In the genomic region with DNA sequence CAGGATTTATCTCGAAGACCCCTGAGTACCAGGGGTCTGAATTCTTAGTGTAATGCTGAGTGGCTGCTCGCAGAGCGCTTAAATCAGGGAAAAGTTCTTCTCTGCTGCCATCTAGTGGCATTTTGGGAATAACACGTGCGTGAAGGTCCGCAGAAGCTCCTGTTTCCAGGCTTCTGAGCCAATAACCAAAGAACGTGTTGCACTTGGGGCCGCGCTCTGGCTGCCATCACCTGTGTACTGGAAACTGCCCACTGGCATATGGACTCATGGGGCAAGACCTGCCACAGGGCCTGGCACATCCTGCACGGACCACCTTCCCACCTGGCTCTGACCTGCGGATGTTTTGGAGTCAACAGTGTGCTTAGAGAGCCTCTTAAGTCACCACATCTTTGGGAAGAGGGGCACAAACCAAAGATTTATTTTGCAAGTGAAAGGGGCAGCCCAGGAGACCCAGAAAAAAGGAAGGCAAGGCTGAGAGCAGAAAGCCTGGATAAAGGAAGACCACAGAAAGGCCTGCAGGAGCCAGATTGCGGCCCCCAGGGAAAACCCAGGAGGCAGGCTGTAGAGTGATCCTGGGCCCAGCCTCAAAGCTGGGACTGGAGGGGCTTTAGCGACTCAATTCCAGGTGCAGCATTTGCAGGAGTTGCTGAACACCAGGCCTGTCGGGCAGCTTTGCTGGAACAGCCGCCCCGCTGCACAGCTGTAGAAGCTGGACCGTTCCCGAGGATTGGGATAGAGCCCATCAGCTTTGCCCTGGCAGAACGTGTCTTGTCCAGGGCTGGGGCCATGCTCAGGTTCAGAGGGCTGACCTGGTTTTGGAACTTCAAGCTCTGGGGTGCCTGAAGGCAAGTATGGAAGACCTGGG, we compare ENCODE assay signal across 8 cellular contexts. TPM values are rescaled to one million over a fixed set of nuclear protein-coding genes. Genes with fewer than 3 reads are reported as not detected.
DNase-seq lines count a peak whose midpoint lies in the region; ATAC-seq and TF ChIP-seq lines count a peak whose summit lies in the region.

No MANE protein-coding gene starts in this region.

- no peak overlapping the region for H3K4me3 ChIP-seq in NB4 (ENCODE audit: low read depth, low read length)

- H3K9me3 Mint-ChIP-seq in activated naive CD4-positive, alpha-beta T cell treated with anti-CD3 and anti-CD28 coated beads, Interleukin-2, amount 10 ng/mL, durations not matched to agents 7 days and 5 days, result no peaks in the 10 kb centered on the region
- peaks cover 2% of the 10 kb centered on the region for H3K9me3 Mint-ChIP-seq in glutamatergic neuron (ENCODE audit: unreplicated experiment)

- DNase-seq in EH (ENCODE audit: low read depth) (peak; percentile 70), NB4 (ENCODE audit: low read depth) (peak; percentile 82), SK-MEL-5 (ENCODE audit: low read depth, low spot score) (peak; percentile 76), glutamatergic neuron (peak; percentile 60), pons (ENCODE audit: low spot score) (peak; percentile 75)
- peak; percentile 66 for DNase-seq in activated naive CD4-positive, alpha-beta T cell treated with anti-CD3 and anti-CD28 coated beads, Interleukin-2, amount 10 ng/mL, durations not matched to agents 7 days and 5 days

- peak; percentile 56 for TF ChIP-seq CTCF in NB4 (IDR thresholded peaks at IDR 0.05; ENCODE audit: low read depth, low read length)
- peak; percentile 89 for TF ChIP-seq CTCF in glutamatergic neuron (IDR thresholded peaks at IDR 0.05; ENCODE audit: partially characterized antibody, unreplicated experiment)

- CTCF ChIA-PET in activated naive CD4-positive, alpha-beta T cell treated with anti-CD3 and anti-CD28 coated beads, Interleukin-2, amount 10 ng/mL, durations not matched to agents 7 days and 5 days (lab: Charles Lee), result interaction anchor here (0.6 to 8.5 kb wide), 31 partner anchors 8 to 195 kb away, joined by 3 to 122 read pairs (median 5); no protein-coding TSS in a partner anchor

- no peak overlapping the region for H3K4me3 Mint-ChIP-seq in activated naive CD4-positive, alpha-beta T cell treated with anti-CD3 and anti-CD28 coated beads, Interleukin-2, amount 10 ng/mL, durations not matched to agents 7 days and 5 days
- H3K4me3 Mint-ChIP-seq in glutamatergic neuron (ENCODE audit: unreplicated experiment), result no peak overlapping the region

- in situ Hi-C loops in SK-MEL-5 (cut with HindIII; ENCODE audit: low pct_unique_long_range_greater_than_20kb, low sequenced_read_pairs), result no loop called here

- no peaks in the 10 kb centered on the region for H3K36me3 Mint-ChIP-seq in activated naive CD4-positive, alpha-beta T cell treated with anti-CD3 and anti-CD28 coated beads, Interleukin-2, amount 10 ng/mL, durations not matched to agents 7 days and 5 days
- H3K36me3 Mint-ChIP-seq in glutamatergic neuron (ENCODE audit: unreplicated experiment), result no peaks in the 10 kb centered on the region

- ATAC-seq in HG03039 (IDR thresholded peaks at IDR 0.05; ENCODE audit: unreplicated experiment), result no peak
- no peak for ATAC-seq in GM21576 (IDR thresholded peaks at IDR 0.05; ENCODE audit: unreplicated experiment)

- no peaks in the 10 kb centered on the region for H3K4me1 Mint-ChIP-seq in activated naive CD4-positive, alpha-beta T cell treated with anti-CD3 and anti-CD28 coated beads, Interleukin-2, amount 10 ng/mL, durations not matched to agents 7 days and 5 days
- peaks cover 17% of the 10 kb centered on the region for H3K4me1 Mint-ChIP-seq in glutamatergic neuron (ENCODE audit: low read depth, unreplicated experiment)

- TF ChIP-seq POLR2A in NB4 (IDR thresholded peaks at IDR 0.05; ENCODE audit: extremely low read depth, insufficient read length), result no peak

- H3K27me3 Mint-ChIP-seq in activated naive CD4-positive, alpha-beta T cell treated with anti-CD3 and anti-CD28 coated beads, Interleukin-2, amount 10 ng/mL, durations not matched to agents 7 days and 5 days, result peaks cover 56% of the 10 kb centered on the region
- H3K27me3 Mint-ChIP-seq in glutamatergic neuron (ENCODE audit: unreplicated experiment), result peaks cover 5% of the 10 kb centered on the region

- H3K27ac Mint-ChIP-seq in activated naive CD4-positive, alpha-beta T cell treated with anti-CD3 and anti-CD28 coated beads, Interleukin-2, amount 10 ng/mL, durations not matched to agents 7 days and 5 days, result no peak overlapping the region
- peak overlapping the region; percentile 68 for H3K27ac Mint-ChIP-seq in glutamatergic neuron (ENCODE audit: unreplicated experiment)

RNA-seq across cellular contexts. Expression of a gene that starts 13.0 kb away (rescaled TPM):
- total RNA-seq in SK-MEL-5 (2014; rRNA removed; shearing (Covaris generic)), result not detected in 2 replicates
- polyA plus RNA-seq in SK-MEL-5 (2015; cell fraction: cytosol; rRNA removed), result not detected in 2 replicates
- not detected in 2 replicates for polyA plus RNA-seq in SK-MEL-5 (2015; cell fraction: nucleus; rRNA removed)
- total RNA-seq in glutamatergic neuron (ENCODE audit: unreplicated experiment), result 0.10 TPM

RNA-seq across cellular contexts. Expression of a gene that starts 30.0 kb away (rescaled TPM):
- 0.08 TPM in 1 of 2 replicates, not detected in the other for total RNA-seq in SK-MEL-5 (2014; rRNA removed; shearing (Covaris generic))
- not detected in 2 replicates for polyA plus RNA-seq in SK-MEL-5 (2015; cell fraction: cytosol; rRNA removed)
- polyA plus RNA-seq in SK-MEL-5 (2015; cell fraction: nucleus; rRNA removed), result 0.37 TPM in 1 of 2 replicates, not detected in the other
- not detected for total RNA-seq in glutamatergic neuron (ENCODE audit: unreplicated experiment)

RNA-seq across cellular contexts. Expression of a gene that starts 40.9 kb away (rescaled TPM):
- not detected in 2 replicates for total RNA-seq in SK-MEL-5 (2014; rRNA removed; shearing (Covaris generic))
- not detected in 2 replicates for polyA plus RNA-seq in SK-MEL-5 (2015; cell fraction: cytosol; rRNA removed)
- polyA plus RNA-seq in SK-MEL-5 (2015; cell fraction: nucleus; rRNA removed), result not detected in 2 replicates
- total RNA-seq in glutamatergic neuron (ENCODE audit: unreplicated experiment), result not detected
